Comparison of ENCODE assay signal across 9 cellular contexts in genomic region chr14:51369814-51370213, GRCh38.
A peak's percentile ranks its signal among the peaks of the same experiment; 100 is the strongest.
DNase-seq lines count a peak whose midpoint lies in the region; ATAC-seq and TF ChIP-seq lines count a peak whose summit lies in the region.
"Had no signal": no experiment of that assay in that cellular context is flagged by ENCODE, and none has a peak within 500 bp of the region (broad histone marks: within the 10 kb centered on the region; RNA-seq: fewer than 3 reads in every experiment).

No MANE protein-coding gene starts in this region.

- TF ChIP-seq EP300 in transverse colon (IDR thresholded peaks at IDR 0.05; ENCODE audit: low read depth) = no peak

- peak overlapping the region; percentile 58 for H3K27ac ChIP-seq in RWPE2 (ENCODE audit: poor library complexity, severe bottlenecking)
- no peak overlapping the region for H3K27ac ChIP-seq in transverse colon

- POLR2A ChIA-PET in HEK293T (lab: Yijun Ruan, JAX) = no interaction called here

- no peak for TF ChIP-seq POLR2A in transverse colon (IDR thresholded peaks at IDR 0.05)

- ATAC-seq in RWPE2 (ENCODE audit: low read depth) (no peak), GM21390 (IDR thresholded peaks at IDR 0.05; ENCODE audit: unreplicated experiment) (no peak)

- H3K9me3 ChIP-seq in RWPE2 (ENCODE audit: severe bottlenecking) (no peaks in the 10 kb centered on the region), transverse colon (no peaks in the 10 kb centered on the region)

- CTCF ChIA-PET in HEK293T (lab: Yijun Ruan, JAX) = no interaction called here

- peak; percentile 3 for DNase-seq in activated naive CD4-positive, alpha-beta T cell treated with Interleukin-2 at 50 U/mL for 16 hours
- no peak for DNase-seq in activated naive CD4-positive, alpha-beta T cell (lab: John Stamatoyannopoulos, UW)
- no peak for DNase-seq in RWPE2 (ENCODE audit: low spot score)
- no peak for DNase-seq in fibroblast of the aortic adventitia (ENCODE audit: low read depth)
- no peak for DNase-seq in transverse colon
- no peak for DNase-seq in HEK293T (ENCODE audit: extremely low spot score)
- DNase-seq in AG08395 (ENCODE audit: low spot score) = no peak
- DNase-seq: NCI-H2081 treated with DMSO at 0.1 percent for 48 hours had no signal

- H3K4me1 ChIP-seq in RWPE2 (ENCODE audit: insufficient read depth, poor library complexity, severe bottlenecking) = peaks cover 18% of the 10 kb centered on the region
- no peaks in the 10 kb centered on the region for H3K4me1 ChIP-seq in transverse colon

- intact Hi-C loops in transverse colon (cut with DNase I; ENCODE audit: low total_unique reads) = no loop called here

- H3K4me3 ChIP-seq in RWPE2 (ENCODE audit: severe bottlenecking) (no peak overlapping the region), fibroblast of the aortic adventitia (ENCODE audit: low read depth, low read length) (no peak overlapping the region), transverse colon (no peak overlapping the region)

- WGBS in transverse colon (ENCODE audit: low coverage in 1 of 2), 2 donors = 60 to 76% methylated on average over 6 to 8 of the region's 8 CpGs

- H3K27me3 ChIP-seq in RWPE2 (ENCODE audit: insufficient read depth, poor library complexity, severe bottlenecking) = no peaks in the 10 kb centered on the region
- no peaks in the 10 kb centered on the region for H3K27me3 ChIP-seq in transverse colon

- no peaks in the 10 kb centered on the region for H3K36me3 ChIP-seq in RWPE2 (ENCODE audit: low read depth)
- H3K36me3 ChIP-seq in transverse colon = no peaks in the 10 kb centered on the region

- TF ChIP-seq CTCF in RWPE2 (IDR thresholded peaks at IDR 0.05; ENCODE audit: poor library complexity, severe bottlenecking) = peak; percentile 48
- peak; percentile 17 for TF ChIP-seq CTCF in fibroblast of the aortic adventitia (IDR thresholded peaks at IDR 0.05; ENCODE audit: insufficient read depth, low read length)
- TF ChIP-seq CTCF in transverse colon (IDR thresholded peaks at IDR 0.05) = peak in 3 of 5 experiments; percentile 25 to 41 (median 29)

- in situ Hi-C loops in transverse colon (cut with MboI; ENCODE audit: low pct_ligation_motif_present in 1 of 4, low pct_unique_long_range_greater_than_20kb in 1 of 4, low sequenced_read_pairs in 3 of 4) = loop anchor here in 1 of 4 donors (10.0 kb wide), 1 partner anchor 405 kb away; no protein-coding TSS in a partner anchor

TF ChIP-seq in HEK293T, 16 proteins besides CTCF, POLR2A, EP300 and RAD21:
- TF ChIP-seq BHLHE40 (IDR thresholded peaks at IDR 0.05; ENCODE audit: borderline replicate concordance) (no peak), FOXK2 (IDR thresholded peaks at IDR 0.05) (no peak)
TF ChIP-seq in HEK293T: peak in this region for 0.
